In genomic region chr12:106680280-106680679, GRCh38 we compare ENCODE assay signal across 7 cellular contexts.
"Had no signal": no experiment of that assay in that cellular context is flagged by ENCODE, and none has a peak within 500 bp of the region (broad histone marks: within the 10 kb centered on the region; RNA-seq: fewer than 3 reads in every experiment).

No MANE protein-coding gene starts in this region.

- H3K27ac ChIP-seq: HL-60 had no signal

- DNase-seq: IMR-90, KBM-7, KG1 had no signal

- H3K9me3 Mint-ChIP-seq: IgD-negative memory B cell had no signal

- FAIRE-seq: HTR-8/SVneo, K562 had no signal

- H3K4me3 ChIP-seq: K562 had no signal

- H3K4me3 Mint-ChIP-seq: IgD-negative memory B cell had no signal

- H3K36me3 Mint-ChIP-seq: IgD-negative memory B cell had no signal

- H3K27ac Mint-ChIP-seq: IgD-negative memory B cell had no signal

- H3K4me1 Mint-ChIP-seq: IgD-negative memory B cell had no signal

- ATAC-seq: K562 had no signal
